Comparison of ENCODE assay signal across 8 cellular contexts in genomic region chr2:131391953-131392352, GRCh38. TPM values are rescaled to one million over a fixed set of nuclear protein-coding genes. Genes with fewer than 3 reads are reported as not detected.
"Had no signal": no experiment of that assay in that cellular context is flagged by ENCODE, and none has a peak within 500 bp of the region (broad histone marks: within the 10 kb centered on the region; RNA-seq: fewer than 3 reads in every experiment).

No MANE protein-coding gene starts in this region.

RNA-seq across cellular contexts. Expression of gene RAB6D, which starts 28.0 kb away (rescaled TPM):
- total RNA-seq: LHCN-M2, MCF 10A, OCI-LY7, PC-9, Right ventricle myocardium inferior, RPMI7951, SJCRH30, SK-MEL-5 had no signal
